8 cellular contexts compared by ENCODE assay signal in the genomic region with DNA sequence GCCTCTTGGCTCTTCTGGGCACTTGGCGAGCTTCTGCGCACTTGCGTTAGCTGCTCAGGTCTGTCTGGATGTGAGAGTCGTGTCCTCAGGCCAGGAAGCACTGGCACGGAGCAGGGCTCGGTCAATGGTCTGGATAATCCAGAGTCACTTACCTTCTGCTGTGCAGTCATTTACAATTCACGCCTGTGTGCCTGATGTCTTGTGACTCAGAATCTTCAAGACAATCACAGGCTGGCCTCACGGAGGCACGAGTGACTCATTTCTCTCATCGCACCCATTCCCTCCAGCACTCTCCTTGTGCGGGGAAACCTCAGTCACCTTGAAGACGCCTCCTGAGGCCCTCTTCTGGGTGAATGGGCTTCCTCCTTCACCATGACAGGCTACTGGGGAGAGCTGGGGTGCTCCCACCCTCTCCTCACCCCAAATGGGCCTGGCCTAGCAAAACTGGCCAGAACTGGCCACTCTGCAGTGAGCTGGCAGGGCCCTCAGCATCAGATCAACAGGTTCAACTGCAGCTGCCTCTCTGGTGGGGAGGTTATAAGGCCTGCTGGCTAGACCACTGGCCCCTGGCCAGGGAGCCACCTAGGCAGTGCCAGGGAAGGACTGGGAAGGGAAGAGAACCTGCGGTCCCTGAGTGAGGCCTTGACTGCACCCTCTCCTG. TPM values are rescaled to one million over a fixed set of nuclear protein-coding genes. Genes with fewer than 3 reads are reported as not detected.
A peak's percentile ranks its signal among the peaks of the same experiment; 100 is the strongest.
DNase-seq lines count a peak whose midpoint lies in the region; ATAC-seq and TF ChIP-seq lines count a peak whose summit lies in the region.

No MANE protein-coding gene starts in this region.

- no peak overlapping the region for H4K12ac ChIP-seq in trophoblast cell (ENCODE audit: low read depth, low read length)

- no CpG with 5 or more reads among the region's 13 CpGs for WGBS in trophoblast cell (ENCODE audit: extremely low coverage, insufficient coverage, insufficient read length)

- H2BK12ac ChIP-seq in trophoblast cell (ENCODE audit: low read length) = no peak overlapping the region

- H3K4me1 ChIP-seq in trophoblast cell (ENCODE audit: control insufficient read depth in 1 of 2, insufficient read depth in 2 of 2, low read length in 2 of 2) = peaks cover 25 to 28% of the 10 kb centered on the region in 2 experiments
- H3K4me1 ChIP-seq in vagina = peaks cover 56% of the 10 kb centered on the region

- H3K36me3 Mint-ChIP-seq in activated CD8-positive, alpha-beta memory T cell treated with anti-CD3 and anti-CD28 coated beads, Interleukin-2, amount 10 ng/mL, durations not matched to agents 7 days and 5 days = peaks cover 2% of the 10 kb centered on the region

- H3K9me3 ChIP-seq in trophoblast cell (ENCODE audit: insufficient read depth, low read depth, low read length) (no peaks in the 10 kb centered on the region), vagina (no peaks in the 10 kb centered on the region)

- peak overlapping the region; percentile 96 for H3K27ac Mint-ChIP-seq in activated CD8-positive, alpha-beta memory T cell treated with anti-CD3 and anti-CD28 coated beads, Interleukin-2, amount 10 ng/mL, durations not matched to agents 7 days and 5 days

- no peak overlapping the region for H2BK120ac ChIP-seq in trophoblast cell (ENCODE audit: insufficient read depth, low read length, poor library complexity)

- no peak overlapping the region for H3K4ac ChIP-seq in trophoblast cell (ENCODE audit: low read depth, low read length)

- TF ChIP-seq POLR2A in erythroblast (IDR thresholded peaks at IDR 0.05; ENCODE audit: low read length) (no peak), vagina (IDR thresholded peaks at IDR 0.05) (no peak)

- no peak overlapping the region for H3K18ac ChIP-seq in trophoblast cell (ENCODE audit: low read length)

- peak overlapping the region; percentile 77 for H3K4me3 Mint-ChIP-seq in activated CD8-positive, alpha-beta memory T cell treated with anti-CD3 and anti-CD28 coated beads, Interleukin-2, amount 10 ng/mL, durations not matched to agents 7 days and 5 days

- H3K14ac ChIP-seq in trophoblast cell (ENCODE audit: low read length) = no peak overlapping the region

- DNase-seq in ELF-1 (ENCODE audit: low read depth, low spot score) (peak; percentile 51), M059J (ENCODE audit: low read depth) (peak; percentile 98), erythroblast (lab: John Stamatoyannopoulos, UW) (peak; percentile 42 to 54), trophoblast cell (peak; percentile 68 to 79), vagina (ENCODE audit: extremely low spot score in 2 of 2) (no peak), GF-D8 (lab: John Stamatoyannopoulos, UW) (no peak), medulla oblongata (ENCODE audit: extremely low spot score) (no peak)
- peak; percentile 91 for DNase-seq in activated CD8-positive, alpha-beta memory T cell treated with anti-CD3 and anti-CD28 coated beads, Interleukin-2, amount 10 ng/mL, durations not matched to agents 7 days and 5 days

- H3K27ac ChIP-seq in trophoblast cell (ENCODE audit: low read depth, low read length) = peak overlapping the region; percentile 47
- H3K27ac ChIP-seq in vagina = peak overlapping the region; percentile 98

- H2AK5ac ChIP-seq in trophoblast cell (ENCODE audit: low read length) = no peak overlapping the region

- H3K79me1 ChIP-seq in trophoblast cell (ENCODE audit: low read length) = peaks cover 10% of the 10 kb centered on the region

- H3K79me2 ChIP-seq in trophoblast cell (ENCODE audit: control insufficient read depth, insufficient read depth, low read length, poor library complexity) = peaks cover 19% of the 10 kb centered on the region

- no peak overlapping the region for H3K9ac ChIP-seq in trophoblast cell (ENCODE audit: low read length)

- no peak overlapping the region for H2AFZ ChIP-seq in trophoblast cell (ENCODE audit: insufficient read depth, low read length, poor library complexity)

- no peak for TF ChIP-seq CTCF in vagina (IDR thresholded peaks at IDR 0.05)

- no peaks in the 10 kb centered on the region for H3K27me3 Mint-ChIP-seq in activated CD8-positive, alpha-beta memory T cell treated with anti-CD3 and anti-CD28 coated beads, Interleukin-2, amount 10 ng/mL, durations not matched to agents 7 days and 5 days

- H3K4me3 ChIP-seq in trophoblast cell (ENCODE audit: low read depth, low read length) = no peak overlapping the region
- H3K4me3 ChIP-seq in vagina = peak overlapping the region; percentile 82 to 96

- H3K36me3 ChIP-seq in trophoblast cell (ENCODE audit: control insufficient read depth in 1 of 2, insufficient read depth in 2 of 2, low read length in 2 of 2) = peaks cover 11 to 14% of the 10 kb centered on the region in 2 experiments
- peaks cover 0 to 6% of the 10 kb centered on the region in 2 donors for H3K36me3 ChIP-seq in vagina

- H3K9me3 Mint-ChIP-seq in activated CD8-positive, alpha-beta memory T cell treated with anti-CD3 and anti-CD28 coated beads, Interleukin-2, amount 10 ng/mL, durations not matched to agents 7 days and 5 days (ENCODE audit: low read depth) = no peaks in the 10 kb centered on the region

- H3K27me3 ChIP-seq in trophoblast cell (ENCODE audit: insufficient read depth, low read length) = no peaks in the 10 kb centered on the region
- H3K27me3 ChIP-seq in vagina = no peaks in the 10 kb centered on the region

- H4K8ac ChIP-seq in trophoblast cell (ENCODE audit: low read depth, low read length) = no peak overlapping the region

- peak; percentile 58 for ATAC-seq in activated CD8-positive, alpha-beta memory T cell treated with anti-CD3 and anti-CD28 coated beads, Interleukin-2, amount 10 ng/mL, durations not matched to agents 7 days and 5 days

- H4K91ac ChIP-seq in trophoblast cell (ENCODE audit: low read depth, low read length) = no peak overlapping the region

- peaks cover 47% of the 10 kb centered on the region for H3K4me1 Mint-ChIP-seq in activated CD8-positive, alpha-beta memory T cell treated with anti-CD3 and anti-CD28 coated beads, Interleukin-2, amount 10 ng/mL, durations not matched to agents 7 days and 5 days

- CTCF ChIA-PET in activated CD8-positive, alpha-beta memory T cell treated with anti-CD3 and anti-CD28 coated beads, Interleukin-2, amount 10 ng/mL, durations not matched to agents 7 days and 5 days (lab: Charles Lee) = interaction anchor here (1.2 to 2.5 kb wide), 2 partner anchors 133 to 143 kb away, joined by 4 to 7 read pairs; a partner anchor contains a TSS

- H2BK5ac ChIP-seq in trophoblast cell (ENCODE audit: low read depth, low read length, poor library complexity) = no peak overlapping the region

- intact Hi-C loops in vagina (cut with DNase I) = no loop called here

- peak overlapping the region; percentile 72 for H3K4me2 ChIP-seq in trophoblast cell (ENCODE audit: low read length)

- no peak overlapping the region for H3K23ac ChIP-seq in trophoblast cell (ENCODE audit: low read length)

RNA-seq across cellular contexts. Expression of a gene that starts 1.9 kb away (rescaled TPM):
- 23.2 and 36.7 TPM in 2 replicates for total RNA-seq in M059J (2014; rRNA removed; shearing (Covaris generic))
- total RNA-seq in activated CD8-positive, alpha-beta memory T cell treated with anti-CD3 and anti-CD28 coated beads, Interleukin-2, amount 10 ng/mL, durations not matched to agents 7 days and 5 days = 100 to 1,000 TPM; 113 to 121 TPM
- 22.8 and 23.9 TPM in 2 replicates for polyA plus RNA-seq in trophoblast cell (2013)
- 38.3 TPM for total RNA-seq in vagina

RNA-seq across cellular contexts. Expression of a gene that starts 34.5 kb away (rescaled TPM):
- total RNA-seq in M059J (2014; rRNA removed; shearing (Covaris generic)) = not detected in 2 replicates
- not detected for total RNA-seq in activated CD8-positive, alpha-beta memory T cell treated with anti-CD3 and anti-CD28 coated beads, Interleukin-2, amount 10 ng/mL, durations not matched to agents 7 days and 5 days
- 0.04 TPM in 2 replicates for polyA plus RNA-seq in trophoblast cell (2013)
- not detected for total RNA-seq in vagina

RNA-seq across cellular contexts. Expression of a gene that starts 41.2 kb away (rescaled TPM):
- 0.12 TPM in 1 of 2 replicates, not detected in the other for total RNA-seq in M059J (2014; rRNA removed; shearing (Covaris generic))
- total RNA-seq in activated CD8-positive, alpha-beta memory T cell treated with anti-CD3 and anti-CD28 coated beads, Interleukin-2, amount 10 ng/mL, durations not matched to agents 7 days and 5 days = 1 to 10 TPM in 1 of 2 experiments, under 1 TPM in 1; 0.94 to 1.2 TPM
- polyA plus RNA-seq in trophoblast cell (2013) = 0.25 and 0.28 TPM in 2 replicates
- 0.74 TPM for total RNA-seq in vagina

RNA-seq across cellular contexts. Expression of a gene that starts 44.1 kb away (rescaled TPM):
- 35.9 and 43.8 TPM in 2 replicates for total RNA-seq in M059J (2014; rRNA removed; shearing (Covaris generic))
- 10 to 100 TPM; 38.8 to 41.0 TPM for total RNA-seq in activated CD8-positive, alpha-beta memory T cell treated with anti-CD3 and anti-CD28 coated beads, Interleukin-2, amount 10 ng/mL, durations not matched to agents 7 days and 5 days
- polyA plus RNA-seq in trophoblast cell (2013) = 26.7 and 27.0 TPM in 2 replicates
- 26.0 TPM for total RNA-seq in vagina

Comparison
In these comparisons a context has a peak if more than half of its experiments do, and no peak if none do; other contexts are left out.
1. DNase-seq: peak in ELF-1 (single experiment), M059J (single experiment), activated CD8-positive, alpha-beta memory T cell treated with anti-CD3 and anti-CD28 coated beads, Interleukin-2, amount 10 ng/mL, durations not matched to agents 7 days and 5 days (single experiment), erythroblast (2 of 2) and trophoblast cell (2 of 2); none in vagina (0 of 2), GF-D8 (single experiment) and medulla oblongata (single experiment).